ENCODE assay signal across 15 cellular contexts in genomic region chr6:15336905-15337583, GRCh38.
A peak's percentile ranks its signal among the peaks of the same experiment; 100 is the strongest.
DNase-seq lines count a peak whose midpoint lies in the region; ATAC-seq and TF ChIP-seq lines count a peak whose summit lies in the region.
"Had no signal": no experiment of that assay in that cellular context is flagged by ENCODE, and none has a peak within 500 bp of the region (broad histone marks: within the 10 kb centered on the region; RNA-seq: fewer than 3 reads in every experiment).

No MANE protein-coding gene starts in this region.

- DNase-seq in activated T-cell treated with anti-CD3 and anti-CD28 coated beads, Interleukin-2, amount 50 U/mL, for 24 hours = no peak
- no peak for DNase-seq in activated T-cell treated with anti-CD3 and anti-CD28 coated beads, Interleukin-2, amount 50 U/mL, for 1 hour
- DNase-seq in NCI-H69 (lab: John Stamatoyannopoulos, UW) = peak; percentile 33
- DNase-seq in stimulated activated effector memory CD8-positive, alpha-beta T cell treated with anti-CD3 and anti-CD28 coated beads, Interleukin-12 subunit alpha, Interleukin-12 subunit beta, amount 100 ng/mL, for 72 hours (ENCODE audit: low spot score in 2 of 2) = no peak
- no peak for DNase-seq in HFFc6
- no peak for DNase-seq in NCI-H2107 (lab: John Stamatoyannopoulos, UW)
- DNase-seq in cardiac septum (ENCODE audit: low spot score) = no peak
- DNase-seq: activated CD8-positive, alpha-beta memory T cell treated with anti-CD3 and anti-CD28 coated beads for 24 hours; DND-41; left colon; NCI-H187 treated with DMSO at 0.1 percent for 48 hours; occipital lobe; SW 1271 had no signal

- H3K27me3 Mint-ChIP-seq in activated T-cell treated with anti-CD3 and anti-CD28 coated beads, Interleukin-2, amount 50 U/mL, for 24 hours = no peaks in the 10 kb centered on the region
- H3K27me3 Mint-ChIP-seq in dendritic cell treated with granulocyte-macrophage colony-stimulating factor and Interleukin-4, amounts not matched to agents 40 ng/mL and 50 ng/mL, for 4 days = no peaks in the 10 kb centered on the region
- H3K27me3 Mint-ChIP-seq in HFFc6 (ENCODE audit: insufficient read depth) = no peaks in the 10 kb centered on the region; the same call in 1 of the 2 replicates

- intact Hi-C loops in dendritic cell treated with granulocyte-macrophage colony-stimulating factor and Interleukin-4, amounts not matched to agents 40 ng/mL and 50 ng/mL, for 4 days (cut with micrococcal nuclease) = no loop called here
- intact Hi-C loops in cardiac septum (cut with DNase I) = no loop called here

- no peak for ATAC-seq in stimulated activated effector memory CD8-positive, alpha-beta T cell treated with anti-CD3 and anti-CD28 coated beads, Interleukin-12 subunit alpha, Interleukin-12 subunit beta, amount 100 ng/mL, for 72 hours
- ATAC-seq: HCT116, left colon had no signal

- peaks cover 78% of the 10 kb centered on the region for H3K4me1 Mint-ChIP-seq in activated T-cell treated with anti-CD3 and anti-CD28 coated beads, Interleukin-2, amount 50 U/mL, for 24 hours (ENCODE audit: low read depth)
- peaks cover 82% of the 10 kb centered on the region for H3K4me1 Mint-ChIP-seq in dendritic cell treated with granulocyte-macrophage colony-stimulating factor and Interleukin-4, amounts not matched to agents 40 ng/mL and 50 ng/mL, for 4 days (ENCODE audit: low read depth)
- peaks cover 78% of the 10 kb centered on the region for H3K4me1 Mint-ChIP-seq in stimulated activated effector memory CD8-positive, alpha-beta T cell treated with anti-CD3 and anti-CD28 coated beads, Interleukin-12 subunit alpha, Interleukin-12 subunit beta, amount 100 ng/mL, for 72 hours
- peaks cover 39% of the 10 kb centered on the region for H3K4me1 Mint-ChIP-seq in HFFc6 (ENCODE audit: low read depth)

- H3K27ac Mint-ChIP-seq in activated T-cell treated with anti-CD3 and anti-CD28 coated beads, Interleukin-2, amount 50 U/mL, for 24 hours = peak overlapping the region; percentile 54
- peak overlapping the region; percentile 66 for H3K27ac Mint-ChIP-seq in dendritic cell treated with granulocyte-macrophage colony-stimulating factor and Interleukin-4, amounts not matched to agents 40 ng/mL and 50 ng/mL, for 4 days
- H3K27ac Mint-ChIP-seq in stimulated activated effector memory CD8-positive, alpha-beta T cell treated with anti-CD3 and anti-CD28 coated beads, Interleukin-12 subunit alpha, Interleukin-12 subunit beta, amount 100 ng/mL, for 72 hours = peak overlapping the region; percentile 73
- H3K27ac Mint-ChIP-seq in HFFc6 = no peak overlapping the region

- peaks cover 28% of the 10 kb centered on the region for H3K36me3 Mint-ChIP-seq in activated T-cell treated with anti-CD3 and anti-CD28 coated beads, Interleukin-2, amount 50 U/mL, for 24 hours (ENCODE audit: low read depth)
- H3K36me3 Mint-ChIP-seq in dendritic cell treated with granulocyte-macrophage colony-stimulating factor and Interleukin-4, amounts not matched to agents 40 ng/mL and 50 ng/mL, for 4 days (ENCODE audit: low read depth) = peaks cover 4% of the 10 kb centered on the region
- H3K36me3 Mint-ChIP-seq in stimulated activated effector memory CD8-positive, alpha-beta T cell treated with anti-CD3 and anti-CD28 coated beads, Interleukin-12 subunit alpha, Interleukin-12 subunit beta, amount 100 ng/mL, for 72 hours = peaks cover 20% of the 10 kb centered on the region
- 0 out of 2 replicates have a peak, but pooled peaks cover 8% of the 10 kb centered on the region for H3K36me3 Mint-ChIP-seq in HFFc6 (ENCODE audit: low read depth)

- no peak for TF ChIP-seq CTCF in HFFc6 (IDR thresholded peaks at IDR 0.05)

- H3K4me3 Mint-ChIP-seq in activated T-cell treated with anti-CD3 and anti-CD28 coated beads, Interleukin-2, amount 50 U/mL, for 24 hours = no peak overlapping the region
- H3K4me3 Mint-ChIP-seq in dendritic cell treated with granulocyte-macrophage colony-stimulating factor and Interleukin-4, amounts not matched to agents 40 ng/mL and 50 ng/mL, for 4 days = no peak overlapping the region
- no peak overlapping the region for H3K4me3 Mint-ChIP-seq in stimulated activated effector memory CD8-positive, alpha-beta T cell treated with anti-CD3 and anti-CD28 coated beads, Interleukin-12 subunit alpha, Interleukin-12 subunit beta, amount 100 ng/mL, for 72 hours
- no peak overlapping the region for H3K4me3 Mint-ChIP-seq in HFFc6

- H3K9me3 Mint-ChIP-seq in activated T-cell treated with anti-CD3 and anti-CD28 coated beads, Interleukin-2, amount 50 U/mL, for 24 hours = no peaks in the 10 kb centered on the region
- H3K9me3 Mint-ChIP-seq in dendritic cell treated with granulocyte-macrophage colony-stimulating factor and Interleukin-4, amounts not matched to agents 40 ng/mL and 50 ng/mL, for 4 days = no peaks in the 10 kb centered on the region
- no peaks in the 10 kb centered on the region for H3K9me3 Mint-ChIP-seq in stimulated activated effector memory CD8-positive, alpha-beta T cell treated with anti-CD3 and anti-CD28 coated beads, Interleukin-12 subunit alpha, Interleukin-12 subunit beta, amount 100 ng/mL, for 72 hours
- H3K9me3 Mint-ChIP-seq in HFFc6 = no peaks in the 10 kb centered on the region
